Comparison of ENCODE assay signal across 26 cellular contexts in genomic region chr2:34828481-34828880, GRCh38.
"Had no signal": no experiment of that assay in that cellular context is flagged by ENCODE, and none has a peak within 500 bp of the region (broad histone marks: within the 10 kb centered on the region; RNA-seq: fewer than 3 reads in every experiment).

No MANE protein-coding gene starts in this region.

- ATAC-seq: effector memory CD8-positive, alpha-beta T cell; esophagus mucosa; gastrocnemius medialis; heart right ventricle; left cardiac atrium; left lung; left ventricle myocardium superior; lower lobe of right lung; mucosa of descending colon had no signal

- FAIRE-seq: endometrium, islet of Langerhans, keratinocyte had no signal

- H3K27ac ChIP-seq: colonic mucosa, epithelial cell of prostate, esophagus squamous epithelium, gastrocnemius medialis, heart right ventricle, left lung, lower lobe of right lung had no signal

- DNase-seq: colonic mucosa; cortex of kidney; effector CD8-positive, alpha-beta T cell; effector memory CD8-positive, alpha-beta T cell; endodermal cell; erythroblast; esophagus squamous epithelium; foreskin fibroblast; foreskin melanocyte; gastrocnemius medialis; glutamatergic neuron; head of caudate nucleus; heart right ventricle; hippocampal formation; left cardiac atrium; left lung; left ventricle myocardium superior; lower lobe of right lung; mesenchymal stem cell; mucosa of descending colon; naive B cell had no signal

- H3K4me1 ChIP-seq: colonic mucosa, esophagus squamous epithelium, gastrocnemius medialis, heart right ventricle, left lung, lower lobe of right lung had no signal

- H3K36me3 ChIP-seq: colonic mucosa, esophagus squamous epithelium, gastrocnemius medialis, heart right ventricle, left lung, lower lobe of right lung had no signal

- H3K27me3 ChIP-seq: colonic mucosa, esophagus squamous epithelium, gastrocnemius medialis, heart right ventricle, left lung had no signal

- H3K4me3 ChIP-seq: colonic mucosa, esophagus squamous epithelium, gastrocnemius medialis, heart right ventricle, left lung, lower lobe of right lung, mucosa of descending colon had no signal

- H3K9me3 ChIP-seq: colonic mucosa, esophagus squamous epithelium, gastrocnemius medialis, lower lobe of right lung, mucosa of descending colon had no signal
